Comparison of ENCODE assay signal across 1 cellular context in genomic region chr1:223837206-223837605, GRCh38.
TF ChIP-seq lines count a peak whose summit lies in the region.

No MANE protein-coding gene starts in this region.

TF ChIP-seq in HEK293, 187 proteins besides CTCF, POLR2A, EP300 and RAD21 (continued from another document):
- TF ChIP-seq REST (tag by site-specific recombination; IDR thresholded peaks at IDR 0.05) (no peak), ZNF830 (tag by site-specific recombination; IDR thresholded peaks at IDR 0.05; ENCODE audit: low read depth) (no peak), ZNF391 (tag by site-specific recombination; IDR thresholded peaks at IDR 0.05; ENCODE audit: borderline replicate concordance, low read depth) (no peak), SETDB1 (IDR thresholded peaks at IDR 0.05; ENCODE audit: insufficient read length, low read length) (no peak), ZNF114 (tag by site-specific recombination; IDR thresholded peaks at IDR 0.05) (no peak), REPIN1 (tag by site-specific recombination; IDR thresholded peaks at IDR 0.05; ENCODE audit: low read depth) (no peak), ZBTB17 (tag by site-specific recombination; IDR thresholded peaks at IDR 0.05) (no peak), ZNF155 (tag by site-specific recombination; IDR thresholded peaks at IDR 0.05) (no peak), OSR2 (tag by site-specific recombination; IDR thresholded peaks at IDR 0.05) (peak; percentile 95), ZNF184 (tag by site-specific recombination; IDR thresholded peaks at IDR 0.05) (0 out of 2 replicates have a peak, but pooled peaks have one; percentile 42), ZSCAN23 (tag by site-specific recombination; IDR thresholded peaks at IDR 0.05) (peak; percentile 33; the same call in 1 of the 2 replicates), ZNF433 (tag by site-specific recombination; IDR thresholded peaks at IDR 0.05; ENCODE audit: low read depth) (no peak), ZNF701 (tag by site-specific recombination; IDR thresholded peaks at IDR 0.05) (no peak), ZNF629 (tag by site-specific recombination; IDR thresholded peaks at IDR 0.05) (peak; percentile 13; the same call in 1 of the 2 replicates), OVOL3 (tag by site-specific recombination; IDR thresholded peaks at IDR 0.05) (0 out of 2 replicates have a peak, but pooled peaks have one; percentile 21), ZNF248 (tag by site-specific recombination; IDR thresholded peaks at IDR 0.05) (no peak), ZBTB44 (tag by site-specific recombination; IDR thresholded peaks at IDR 0.05) (0 out of 2 replicates have a peak, but pooled peaks have one; percentile 45), PRDM1 (tag by site-specific recombination; IDR thresholded peaks at IDR 0.05) (no peak), ZNF707 (tag by site-specific recombination; IDR thresholded peaks at IDR 0.05) (no peak), FEZF1 (tag by site-specific recombination; IDR thresholded peaks at IDR 0.05) (no peak), INSM2 (tag by site-specific recombination; IDR thresholded peaks at IDR 0.05) (no peak), ZNF692 (tag by site-specific recombination; IDR thresholded peaks at IDR 0.05) (no peak), ZNF658 (tag by site-specific recombination; IDR thresholded peaks at IDR 0.05) (no peak), ZSCAN30 (tag by site-specific recombination; IDR thresholded peaks at IDR 0.05) (peak; percentile 59; the same call in 1 of the 2 replicates), PRDM6 (tag by site-specific recombination; IDR thresholded peaks at IDR 0.05) (peak; percentile 63), PATZ1 (tag by site-specific recombination; IDR thresholded peaks at IDR 0.05) (peak; percentile 49; the same call in 1 of the 2 replicates), ZNF501 (tag by site-specific recombination; IDR thresholded peaks at IDR 0.05) (no peak), BCL11A (tag by site-specific recombination; IDR thresholded peaks at IDR 0.05; ENCODE audit: low read depth) (no peak), ZNF26 (tag by site-specific recombination; IDR thresholded peaks at IDR 0.05) (no peak)
TF ChIP-seq in HEK293: peak in this region for 10.
